In genomic region chr12:96906498-96906848, GRCh38 we compare ENCODE assay signal across 8 cellular contexts. TPM values are rescaled to one million over a fixed set of nuclear protein-coding genes. Genes with fewer than 3 reads are reported as not detected.
DNase-seq lines count a peak whose midpoint lies in the region; ATAC-seq and TF ChIP-seq lines count a peak whose summit lies in the region.

No MANE protein-coding gene starts in this region.

- peak overlapping the region; percentile 82; the same call in 1 of the 2 replicates for H3K9ac ChIP-seq in ES-I3 (ENCODE audit: low read depth, low read length)

- H3K9me3 ChIP-seq in ES-I3 (ENCODE audit: control insufficient read depth, insufficient read depth, low read length) (no peaks in the 10 kb centered on the region), esophagus (ENCODE audit: control insufficient read depth in 2 of 2, insufficient read depth in 1 of 2, low read depth in 1 of 2, low read length in 1 of 2) (no peaks in the 10 kb centered on the region), prostate gland (no peaks in the 10 kb centered on the region)

- DNase-seq in SK-N-DZ (ENCODE audit: low spot score) (peak; percentile 3), prostate gland (ENCODE audit: low spot score) (no peak), ureter (ENCODE audit: low spot score) (no peak), NCI-H1105 (lab: John Stamatoyannopoulos, UW) (no peak), SHP77 (lab: John Stamatoyannopoulos, UW) (no peak)

- no peak for TF ChIP-seq POLR2A in prostate gland (IDR thresholded peaks at IDR 0.05)

- TF ChIP-seq CTCF in prostate gland (IDR thresholded peaks at IDR 0.05) = no peak

- ATAC-seq in GM21360 (IDR thresholded peaks at IDR 0.05; ENCODE audit: unreplicated experiment) = no peak

- H3K4me3 ChIP-seq in esophagus (ENCODE audit: low read depth in 1 of 2, low read length in 2 of 2) = peak overlapping the region; percentile 63 to 77
- peak overlapping the region; percentile 88 to 94 for H3K4me3 ChIP-seq in prostate gland

- H3K27ac ChIP-seq in esophagus (ENCODE audit: low read depth in 2 of 2, low read length in 1 of 2) = peak overlapping the region; percentile 83 to 89
- H3K27ac ChIP-seq in prostate gland = peak overlapping the region; percentile 91 to 92

- intact Hi-C loops in prostate gland (cut with DNase I) = no loop called here

- 26 to 32% methylated on average over 9 of the region's 9 CpGs for WGBS in esophagus, 2 donors
- 25% methylated on average over 9 of the region's 9 CpGs for WGBS in prostate gland

- peaks cover 12% of the 10 kb centered on the region for H3K4me1 ChIP-seq in ES-I3 (ENCODE audit: insufficient read depth, low read length)
- H3K4me1 ChIP-seq in esophagus (ENCODE audit: control insufficient read depth in 2 of 2, insufficient read depth in 2 of 2, low read length in 1 of 2) = no peaks in the 10 kb centered on the region
- H3K4me1 ChIP-seq in prostate gland (replicated peaks) = peaks cover 3% of the 10 kb centered on the region

- H3K36me3 ChIP-seq in ES-I3 (ENCODE audit: insufficient read depth, low read length) (no peaks in the 10 kb centered on the region; the same call in 1 of the 2 replicates), esophagus (ENCODE audit: control insufficient read depth in 2 of 2, insufficient read depth in 2 of 2, low read length in 1 of 2) (no peaks in the 10 kb centered on the region), prostate gland (no peaks in the 10 kb centered on the region)

- H3K27me3 ChIP-seq in esophagus (ENCODE audit: control insufficient read depth in 1 of 2, insufficient read depth in 2 of 2, low read length in 2 of 2) (no peaks in the 10 kb centered on the region), prostate gland (replicated peaks; ENCODE audit: insufficient read depth) (no peaks in the 10 kb centered on the region)

RNA-seq across cellular contexts. Expression of gene NEDD1, which starts 0.6 kb away (rescaled TPM):
- 33.5 and 34.7 TPM in 2 replicates for polyA plus RNA-seq in SK-N-DZ (2014; cell fraction: cytosol; rRNA removed)
- 20.8 and 27.6 TPM in 2 replicates for polyA plus RNA-seq in SK-N-DZ (2014; cell fraction: nucleus; rRNA removed)
- 1 to 10 TPM; 3.2 to 5.8 TPM for polyA plus RNA-seq in esophagus
- total RNA-seq in prostate gland (10 to 100 TPM; 22.8 to 29.8 TPM), ureter (14.0 TPM)
